20 cellular contexts compared by ENCODE assay signal in genomic region chr2:55073278-55073677, GRCh38. TPM values are rescaled to one million over a fixed set of nuclear protein-coding genes. Genes with fewer than 3 reads are reported as not detected.
DNase-seq lines count a peak whose midpoint lies in the region; FAIRE-seq and TF ChIP-seq lines count a peak whose summit lies in the region.
"Had no signal": no experiment of that assay in that cellular context is flagged by ENCODE, and none has a peak within 500 bp of the region (broad histone marks: within the 10 kb centered on the region; RNA-seq: fewer than 3 reads in every experiment).

No MANE protein-coding gene starts in this region.

- H3K79me2 ChIP-seq in KMS-11 (ENCODE audit: insufficient read depth, low read depth), result no peaks in the 10 kb centered on the region

- peaks cover 52% of the 10 kb centered on the region for H3K4me1 ChIP-seq in KMS-11 (ENCODE audit: low read depth, poor library complexity, severe bottlenecking)
- H3K4me1 ChIP-seq: BE2C, HAP-1 had no signal

- H3K4me1 Mint-ChIP-seq in chondrocyte (ENCODE audit: low read depth), result peaks cover 17% of the 10 kb centered on the region
- H3K4me1 Mint-ChIP-seq: CD8-positive, alpha-beta memory T cell had no signal

- H3K4me2 ChIP-seq in KMS-11, result peak overlapping the region; percentile 47

- no peak for DNase-seq in chondrocyte (ENCODE audit: low spot score)
- DNase-seq in fibroblast of the aortic adventitia (ENCODE audit: low read depth), result peak; percentile 32
- peak; percentile 30 for DNase-seq in stromal cell of bone marrow (ENCODE audit: low read depth)
- no peak for DNase-seq in T-helper 9 cell
- DNase-seq in HTR-8/SVneo (ENCODE audit: insufficient read length, low spot score), result no peak
- no peak for DNase-seq in NCI-H510A treated with DMSO at 0.1 percent for 48 hours (lab: John Stamatoyannopoulos, UW)
- DNase-seq: BE2C; C1 segment of cervical spinal cord; CD4-positive, CD25-positive, alpha-beta regulatory T cell; CD8-positive, alpha-beta memory T cell; COR-L47; GDM1; GM23248; IMR-90 had no signal

- no peak for FAIRE-seq in HTR-8/SVneo (lab: Jason Lieb, UNC)
- FAIRE-seq: D721Med, GM12892, GM18507 had no signal

- H3K4me3 Mint-ChIP-seq in chondrocyte (ENCODE audit: unreplicated experiment), result no peak overlapping the region
- H3K4me3 Mint-ChIP-seq: CD4-positive, CD25-positive, alpha-beta regulatory T cell; CD8-positive, alpha-beta memory T cell had no signal

- peak overlapping the region; percentile 35; the same call in 1 of the 2 replicates for H3K27ac ChIP-seq in KMS-11
- H3K27ac ChIP-seq: GM23248, HL-60 had no signal

- H3K4me3 ChIP-seq in KMS-11 (IDR thresholded peaks at IDR 0.05; ENCODE audit: insufficient read depth, low read depth, low read length) (no peak overlapping the region), fibroblast of the aortic adventitia (ENCODE audit: low read depth, low read length) (no peak overlapping the region)
- H3K4me3 ChIP-seq: GM23248, HAP-1 had no signal

- peaks cover 11% of the 10 kb centered on the region for H3K9me3 Mint-ChIP-seq in chondrocyte (ENCODE audit: low read depth)
- H3K9me3 Mint-ChIP-seq: CD8-positive, alpha-beta memory T cell had no signal

- no peaks in the 10 kb centered on the region for H3K27me3 Mint-ChIP-seq in chondrocyte (ENCODE audit: low read depth)

- no peaks in the 10 kb centered on the region for H3K27me3 ChIP-seq in KMS-11 (ENCODE audit: insufficient read depth, low read depth)
- H3K27me3 ChIP-seq: BE2C had no signal

- TF ChIP-seq CTCF in KMS-11 (conservative IDR thresholded peaks at IDR 0.05; ENCODE audit: low read depth, low read length) (no peak), chondrocyte (IDR thresholded peaks at IDR 0.05) (no peak), fibroblast of the aortic adventitia (IDR thresholded peaks at IDR 0.05; ENCODE audit: insufficient read depth, low read length) (no peak)

- no peak overlapping the region; the same call in 1 of the 2 replicates for H3K9ac ChIP-seq in KMS-11
- H3K9ac ChIP-seq: GM23248 had no signal

- peak overlapping the region; percentile 3 for H3K27ac Mint-ChIP-seq in chondrocyte (ENCODE audit: unreplicated experiment)
- H3K27ac Mint-ChIP-seq: CD4-positive, CD25-positive, alpha-beta regulatory T cell; CD8-positive, alpha-beta memory T cell had no signal

- no peaks in the 10 kb centered on the region for H4K20me1 ChIP-seq in KMS-11 (ENCODE audit: insufficient read depth)

- H3K36me3 Mint-ChIP-seq in chondrocyte (ENCODE audit: low read depth), result peaks cover 4% of the 10 kb centered on the region
- H3K36me3 Mint-ChIP-seq: CD4-positive, CD25-positive, alpha-beta regulatory T cell; CD8-positive, alpha-beta memory T cell had no signal

- peak overlapping the region; percentile 38; the same call in 1 of the 2 replicates for H2AFZ ChIP-seq in KMS-11 (ENCODE audit: low read depth)
- H2AFZ ChIP-seq: GM23248 had no signal

- no peaks in the 10 kb centered on the region for H3K36me3 ChIP-seq in KMS-11 (ENCODE audit: insufficient read depth)
- H3K36me3 ChIP-seq: BE2C, HAP-1 had no signal

RNA-seq across cellular contexts. Expression of gene RTN4, which starts 23.0 kb away (rescaled TPM):
- total RNA-seq in chondrocyte, result 560 to 819 TPM (median 766 TPM) in 3 replicates
- 357 and 1,117 TPM in 2 replicates for total RNA-seq in fibroblast of the aortic adventitia (ENCODE audit: low replicate concordance)

Comparison
In these comparisons a context has a peak if more than half of its experiments do, and no peak if none do; other contexts are left out.
1. DNase-seq: peak in fibroblast of the aortic adventitia (single experiment) and stromal cell of bone marrow (single experiment); none in chondrocyte (single experiment), T-helper 9 cell (single experiment), HTR-8/SVneo (single experiment) and NCI-H510A treated with DMSO at 0.1 percent for 48 hours (single experiment).